ENCODE assay signal across 25 cellular contexts in the genomic region with DNA sequence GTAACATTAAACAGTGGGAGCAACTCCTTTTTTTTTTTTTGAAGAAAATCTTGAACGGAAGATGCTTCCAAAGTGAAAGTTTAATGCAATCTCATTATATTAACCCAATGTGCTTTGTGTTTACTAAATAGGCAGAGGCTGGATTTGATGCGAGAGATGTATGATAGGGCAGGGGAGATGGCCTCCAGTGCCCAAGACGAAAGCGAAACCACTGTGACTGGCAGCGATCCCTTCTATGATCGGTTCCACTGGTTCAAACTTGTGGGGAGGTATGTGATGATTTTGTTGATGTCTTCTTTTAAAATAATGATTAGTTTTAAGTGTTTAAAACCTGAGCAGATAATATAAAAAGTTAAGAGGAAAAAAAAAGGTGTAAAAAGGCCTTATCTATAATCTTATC.
A peak's percentile ranks its signal among the peaks of the same experiment; 100 is the strongest.
DNase-seq lines count a peak whose midpoint lies in the region; ATAC-seq, FAIRE-seq and TF ChIP-seq lines count a peak whose summit lies in the region.
"Had no signal": no experiment of that assay in that cellular context is flagged by ENCODE, and none has a peak within 500 bp of the region (broad histone marks: within the 10 kb centered on the region; RNA-seq: fewer than 3 reads in every experiment).

No MANE protein-coding gene starts in this region.

- ATAC-seq in activated CD8-positive, alpha-beta T cell treated with anti-CD3 and anti-CD28 coated beads for 36 hours, result no peak
- ATAC-seq in activated CD8-positive, alpha-beta T cell treated with anti-CD3 and anti-CD28 coated beads, Interleukin-2, amount 10 ng/mL, durations not matched to agents 7 days and 5 days, result no peak
- ATAC-seq in T-cell (replicated peaks in 1 of 4), result peak; percentile 43 to 70 (median 60)
- ATAC-seq in central memory CD8-positive, alpha-beta T cell (replicated peaks; ENCODE audit: extremely low read depth, poor library complexity, severe bottlenecking), result peak; percentile 56
- ATAC-seq: body of pancreas, left ventricle myocardium superior, psoas muscle had no signal

- H2AFZ ChIP-seq in ACC112 (ENCODE audit: low read length, unreplicated experiment), result peak overlapping the region; percentile 66

- peak; percentile 5 for DNase-seq in activated CD8-positive, alpha-beta T cell treated with anti-CD3 and anti-CD28 coated beads for 36 hours
- no peak for DNase-seq in activated CD8-positive, alpha-beta T cell treated with anti-CD3 and anti-CD28 coated beads, Interleukin-2, amount 10 ng/mL, durations not matched to agents 7 days and 5 days
- peak in 11 of 34 experiments; percentile 2 to 27 (median 6) for DNase-seq in T-cell
- no peak for DNase-seq in central memory CD8-positive, alpha-beta T cell (ENCODE audit: low spot score in 2 of 2)
- DNase-seq in pons (ENCODE audit: low spot score), result no peak
- DNase-seq in islet precursor cell, result no peak
- no peak for DNase-seq in GM19239 (ENCODE audit: insufficient read length, low spot score)
- DNase-seq: body of pancreas, COR-L47, DMS53, GOT3, HFFc6, KG1, left ventricle myocardium superior, MM.1S, NCI-H2029 treated with DMSO at 0.1 percent for 48 hours, NCI-H345, NCI-H748 treated with DMSO at 0.1 percent for 48 hours, psoas muscle, sigmoid colon, transverse colon had no signal

- no peak overlapping the region for H3K27ac Mint-ChIP-seq in activated CD8-positive, alpha-beta T cell treated with anti-CD3 and anti-CD28 coated beads for 36 hours
- H3K27ac Mint-ChIP-seq in activated CD8-positive, alpha-beta T cell treated with anti-CD3 and anti-CD28 coated beads, Interleukin-2, amount 10 ng/mL, durations not matched to agents 7 days and 5 days, result no peak overlapping the region
- H3K27ac Mint-ChIP-seq in T-cell, result peak overlapping the region; percentile 73 to 89
- H3K27ac Mint-ChIP-seq in central memory CD8-positive, alpha-beta T cell (ENCODE audit: low read depth), result peak overlapping the region; percentile 90
- H3K27ac Mint-ChIP-seq: B cell, HFFc6 had no signal

- H3K36me3 Mint-ChIP-seq in activated CD8-positive, alpha-beta T cell treated with anti-CD3 and anti-CD28 coated beads for 36 hours (ENCODE audit: low read depth), result peaks cover 8% of the 10 kb centered on the region
- H3K36me3 Mint-ChIP-seq in activated CD8-positive, alpha-beta T cell treated with anti-CD3 and anti-CD28 coated beads, Interleukin-2, amount 10 ng/mL, durations not matched to agents 7 days and 5 days (ENCODE audit: low read depth), result peaks cover 11% of the 10 kb centered on the region
- H3K36me3 Mint-ChIP-seq in T-cell, result peaks cover 49% of the 10 kb centered on the region
- H3K36me3 Mint-ChIP-seq in central memory CD8-positive, alpha-beta T cell (ENCODE audit: insufficient read depth), result peaks cover 16% of the 10 kb centered on the region

- H3K36me3 ChIP-seq in ACC112 (ENCODE audit: insufficient read depth, low read length), result peaks cover 8% of the 10 kb centered on the region; the same call in 1 of the 2 replicates

- no peaks in the 10 kb centered on the region for H3K27me3 ChIP-seq in ACC112 (ENCODE audit: insufficient read depth, low read length)
- H3K27me3 ChIP-seq: body of pancreas, sigmoid colon, transverse colon had no signal

- no peak for FAIRE-seq in GM19239 (lab: Jason Lieb, UNC)
- FAIRE-seq: keratinocyte had no signal

- H3K9me3 Mint-ChIP-seq in activated CD8-positive, alpha-beta T cell treated with anti-CD3 and anti-CD28 coated beads for 36 hours, result no peaks in the 10 kb centered on the region
- no peaks in the 10 kb centered on the region for H3K9me3 Mint-ChIP-seq in activated CD8-positive, alpha-beta T cell treated with anti-CD3 and anti-CD28 coated beads, Interleukin-2, amount 10 ng/mL, durations not matched to agents 7 days and 5 days (ENCODE audit: insufficient read depth)
- H3K9me3 Mint-ChIP-seq in T-cell, result no peaks in the 10 kb centered on the region
- H3K9me3 Mint-ChIP-seq in central memory CD8-positive, alpha-beta T cell, result no peaks in the 10 kb centered on the region
- H3K9me3 Mint-ChIP-seq: HFFc6 had no signal

- no peaks in the 10 kb centered on the region for H3K79me2 ChIP-seq in ACC112 (ENCODE audit: control insufficient read depth, insufficient read depth, low read length, unreplicated experiment)

- H3K4me1 Mint-ChIP-seq in activated CD8-positive, alpha-beta T cell treated with anti-CD3 and anti-CD28 coated beads for 36 hours (ENCODE audit: low read depth), result no peaks in the 10 kb centered on the region
- peaks cover 2% of the 10 kb centered on the region for H3K4me1 Mint-ChIP-seq in activated CD8-positive, alpha-beta T cell treated with anti-CD3 and anti-CD28 coated beads, Interleukin-2, amount 10 ng/mL, durations not matched to agents 7 days and 5 days (ENCODE audit: low read depth)
- peaks cover 0 to 16% (median 2%) of the 10 kb centered on the region in 3 donors for H3K4me1 Mint-ChIP-seq in T-cell
- H3K4me1 Mint-ChIP-seq in central memory CD8-positive, alpha-beta T cell, result no peaks in the 10 kb centered on the region
- H3K4me1 Mint-ChIP-seq: B cell had no signal

- H3K4me3 ChIP-seq in ACC112 (ENCODE audit: low read depth, low read length), result peak overlapping the region; percentile 35
- H3K4me3 ChIP-seq: body of pancreas, psoas muscle, sigmoid colon, transverse colon had no signal

- intact Hi-C loops in activated CD8-positive, alpha-beta T cell treated with anti-CD3 and anti-CD28 coated beads for 36 hours (cut with micrococcal nuclease), result no loop called here

- no peaks in the 10 kb centered on the region for H3K4me1 ChIP-seq in ACC112 (ENCODE audit: control insufficient read depth, insufficient read depth, low read length, unreplicated experiment)
- H3K4me1 ChIP-seq: body of pancreas, sigmoid colon, transverse colon had no signal

- no peaks in the 10 kb centered on the region for H3K27me3 Mint-ChIP-seq in activated CD8-positive, alpha-beta T cell treated with anti-CD3 and anti-CD28 coated beads for 36 hours
- no peaks in the 10 kb centered on the region for H3K27me3 Mint-ChIP-seq in activated CD8-positive, alpha-beta T cell treated with anti-CD3 and anti-CD28 coated beads, Interleukin-2, amount 10 ng/mL, durations not matched to agents 7 days and 5 days (ENCODE audit: low read depth)
- no peaks in the 10 kb centered on the region for H3K27me3 Mint-ChIP-seq in T-cell
- H3K27me3 Mint-ChIP-seq in central memory CD8-positive, alpha-beta T cell, result no peaks in the 10 kb centered on the region
- H3K27me3 Mint-ChIP-seq: B cell had no signal

- POLR2A ChIA-PET in activated CD8-positive, alpha-beta T cell treated with anti-CD3 and anti-CD28 coated beads for 36 hours (lab: Charles Lee), result interaction anchor here (0.7 kb wide), 1 partner anchor 219 kb away, joined by 3 read pairs; no protein-coding TSS in a partner anchor
- POLR2A ChIA-PET in activated CD8-positive, alpha-beta T cell treated with anti-CD3 and anti-CD28 coated beads, Interleukin-2, amount 10 ng/mL, durations not matched to agents 7 days and 5 days (lab: Charles Lee), result no interaction called here
- POLR2A ChIA-PET in T-cell (lab: Charles Lee), result no interaction called here

- TF ChIP-seq CTCF in activated CD8-positive, alpha-beta T cell treated with anti-CD3 and anti-CD28 coated beads for 36 hours (IDR thresholded peaks at IDR 0.05), result no peak

- H3K27ac ChIP-seq in ACC112 (ENCODE audit: low read depth, low read length), result no peak overlapping the region
- H3K27ac ChIP-seq: body of pancreas, psoas muscle, RWPE1, sigmoid colon, transverse colon had no signal

- peak overlapping the region; percentile 13 for H3K4me3 Mint-ChIP-seq in activated CD8-positive, alpha-beta T cell treated with anti-CD3 and anti-CD28 coated beads for 36 hours
- H3K4me3 Mint-ChIP-seq in activated CD8-positive, alpha-beta T cell treated with anti-CD3 and anti-CD28 coated beads, Interleukin-2, amount 10 ng/mL, durations not matched to agents 7 days and 5 days, result no peak overlapping the region
- H3K4me3 Mint-ChIP-seq in T-cell, result peak overlapping the region; percentile 16 to 75 (median 40)
- H3K4me3 Mint-ChIP-seq in central memory CD8-positive, alpha-beta T cell, result peak overlapping the region; percentile 52
- H3K4me3 Mint-ChIP-seq: B cell, HFFc6 had no signal

- CTCF ChIA-PET in activated CD8-positive, alpha-beta T cell treated with anti-CD3 and anti-CD28 coated beads for 36 hours (lab: Charles Lee), result no interaction called here
- CTCF ChIA-PET in activated CD8-positive, alpha-beta T cell treated with anti-CD3 and anti-CD28 coated beads, Interleukin-2, amount 10 ng/mL, durations not matched to agents 7 days and 5 days (lab: Charles Lee), result no interaction called here
- CTCF ChIA-PET in T-cell (lab: Charles Lee), result no interaction called here

Comparison
In these comparisons a context has a peak if more than half of its experiments do, and no peak if none do; other contexts are left out.
1. ATAC-seq: peak in T-cell (4 of 4) and central memory CD8-positive, alpha-beta T cell (single experiment); none in activated CD8-positive, alpha-beta T cell treated with anti-CD3 and anti-CD28 coated beads for 36 hours (single experiment) and activated CD8-positive, alpha-beta T cell treated with anti-CD3 and anti-CD28 coated beads, Interleukin-2, amount 10 ng/mL, durations not matched to agents 7 days and 5 days (single experiment).
2. H3K27ac Mint-ChIP-seq: peak in T-cell (2 of 2) and central memory CD8-positive, alpha-beta T cell (single experiment); none in activated CD8-positive, alpha-beta T cell treated with anti-CD3 and anti-CD28 coated beads for 36 hours (single experiment) and activated CD8-positive, alpha-beta T cell treated with anti-CD3 and anti-CD28 coated beads, Interleukin-2, amount 10 ng/mL, durations not matched to agents 7 days and 5 days (single experiment).